2 cellular contexts compared by ENCODE assay signal in the genomic region with DNA sequence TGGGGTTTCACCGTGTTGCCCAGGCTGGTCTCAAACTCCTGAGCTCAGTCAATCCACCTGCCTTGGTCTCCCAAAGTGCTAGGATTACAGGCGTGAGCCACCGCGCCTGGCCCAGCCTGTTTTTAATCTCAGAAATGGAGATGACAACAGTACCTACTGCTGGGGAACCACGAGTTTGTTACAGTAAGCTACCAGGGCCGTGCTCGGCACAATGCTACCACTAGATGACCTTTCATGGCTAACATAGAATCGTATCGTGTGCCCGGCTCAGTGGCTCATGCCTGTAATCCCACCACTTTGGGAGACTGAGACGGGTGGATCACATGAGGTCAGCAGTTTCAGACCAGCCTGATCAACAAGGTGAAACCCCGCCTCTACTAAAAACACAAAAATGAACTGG.
TF ChIP-seq lines count a peak whose summit lies in the region.

No MANE protein-coding gene starts in this region.

TF ChIP-seq in GM23338, 12 proteins besides CTCF, POLR2A, EP300 and RAD21 (continues in another document):
- TF ChIP-seq, protein P1, sequence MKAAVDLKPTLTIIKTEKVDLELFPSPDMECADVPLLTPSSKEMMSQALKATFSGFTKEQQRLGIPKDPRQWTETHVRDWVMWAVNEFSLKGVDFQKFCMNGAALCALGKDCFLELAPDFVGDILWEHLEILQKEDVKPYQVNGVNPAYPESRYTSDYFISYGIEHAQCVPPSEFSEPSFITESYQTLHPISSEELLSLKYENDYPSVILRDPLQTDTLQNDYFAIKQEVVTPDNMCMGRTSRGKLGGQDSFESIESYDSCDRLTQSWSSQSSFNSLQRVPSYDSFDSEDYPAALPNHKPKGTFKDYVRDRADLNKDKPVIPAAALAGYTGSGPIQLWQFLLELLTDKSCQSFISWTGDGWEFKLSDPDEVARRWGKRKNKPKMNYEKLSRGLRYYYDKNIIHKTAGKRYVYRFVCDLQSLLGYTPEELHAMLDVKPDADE (IDR thresholded peaks at IDR 0.05) = no peak
- TF ChIP-seq POLR2AphosphoS5 (IDR thresholded peaks at IDR 0.05; ENCODE audit: low read depth) (no peak), ZNF331 (CRISPR knock-in tag; IDR thresholded peaks at IDR 0.05; ENCODE audit: low read depth) (no peak), STAT1 (IDR thresholded peaks at IDR 0.05; ENCODE audit: unreplicated experiment) (no peak), NANOG (IDR thresholded peaks at IDR 0.05; ENCODE audit: borderline replicate concordance) (no peak), EZH2phosphoT487 (IDR thresholded peaks at IDR 0.05; ENCODE audit: unreplicated experiment) (no peak), JUNB (IDR thresholded peaks at IDR 0.05; ENCODE audit: unreplicated experiment) (no peak), EZH2 (IDR thresholded peaks at IDR 0.05; ENCODE audit: low read depth, unreplicated experiment) (no peak)
- TF ChIP-seq, protein P2, sequence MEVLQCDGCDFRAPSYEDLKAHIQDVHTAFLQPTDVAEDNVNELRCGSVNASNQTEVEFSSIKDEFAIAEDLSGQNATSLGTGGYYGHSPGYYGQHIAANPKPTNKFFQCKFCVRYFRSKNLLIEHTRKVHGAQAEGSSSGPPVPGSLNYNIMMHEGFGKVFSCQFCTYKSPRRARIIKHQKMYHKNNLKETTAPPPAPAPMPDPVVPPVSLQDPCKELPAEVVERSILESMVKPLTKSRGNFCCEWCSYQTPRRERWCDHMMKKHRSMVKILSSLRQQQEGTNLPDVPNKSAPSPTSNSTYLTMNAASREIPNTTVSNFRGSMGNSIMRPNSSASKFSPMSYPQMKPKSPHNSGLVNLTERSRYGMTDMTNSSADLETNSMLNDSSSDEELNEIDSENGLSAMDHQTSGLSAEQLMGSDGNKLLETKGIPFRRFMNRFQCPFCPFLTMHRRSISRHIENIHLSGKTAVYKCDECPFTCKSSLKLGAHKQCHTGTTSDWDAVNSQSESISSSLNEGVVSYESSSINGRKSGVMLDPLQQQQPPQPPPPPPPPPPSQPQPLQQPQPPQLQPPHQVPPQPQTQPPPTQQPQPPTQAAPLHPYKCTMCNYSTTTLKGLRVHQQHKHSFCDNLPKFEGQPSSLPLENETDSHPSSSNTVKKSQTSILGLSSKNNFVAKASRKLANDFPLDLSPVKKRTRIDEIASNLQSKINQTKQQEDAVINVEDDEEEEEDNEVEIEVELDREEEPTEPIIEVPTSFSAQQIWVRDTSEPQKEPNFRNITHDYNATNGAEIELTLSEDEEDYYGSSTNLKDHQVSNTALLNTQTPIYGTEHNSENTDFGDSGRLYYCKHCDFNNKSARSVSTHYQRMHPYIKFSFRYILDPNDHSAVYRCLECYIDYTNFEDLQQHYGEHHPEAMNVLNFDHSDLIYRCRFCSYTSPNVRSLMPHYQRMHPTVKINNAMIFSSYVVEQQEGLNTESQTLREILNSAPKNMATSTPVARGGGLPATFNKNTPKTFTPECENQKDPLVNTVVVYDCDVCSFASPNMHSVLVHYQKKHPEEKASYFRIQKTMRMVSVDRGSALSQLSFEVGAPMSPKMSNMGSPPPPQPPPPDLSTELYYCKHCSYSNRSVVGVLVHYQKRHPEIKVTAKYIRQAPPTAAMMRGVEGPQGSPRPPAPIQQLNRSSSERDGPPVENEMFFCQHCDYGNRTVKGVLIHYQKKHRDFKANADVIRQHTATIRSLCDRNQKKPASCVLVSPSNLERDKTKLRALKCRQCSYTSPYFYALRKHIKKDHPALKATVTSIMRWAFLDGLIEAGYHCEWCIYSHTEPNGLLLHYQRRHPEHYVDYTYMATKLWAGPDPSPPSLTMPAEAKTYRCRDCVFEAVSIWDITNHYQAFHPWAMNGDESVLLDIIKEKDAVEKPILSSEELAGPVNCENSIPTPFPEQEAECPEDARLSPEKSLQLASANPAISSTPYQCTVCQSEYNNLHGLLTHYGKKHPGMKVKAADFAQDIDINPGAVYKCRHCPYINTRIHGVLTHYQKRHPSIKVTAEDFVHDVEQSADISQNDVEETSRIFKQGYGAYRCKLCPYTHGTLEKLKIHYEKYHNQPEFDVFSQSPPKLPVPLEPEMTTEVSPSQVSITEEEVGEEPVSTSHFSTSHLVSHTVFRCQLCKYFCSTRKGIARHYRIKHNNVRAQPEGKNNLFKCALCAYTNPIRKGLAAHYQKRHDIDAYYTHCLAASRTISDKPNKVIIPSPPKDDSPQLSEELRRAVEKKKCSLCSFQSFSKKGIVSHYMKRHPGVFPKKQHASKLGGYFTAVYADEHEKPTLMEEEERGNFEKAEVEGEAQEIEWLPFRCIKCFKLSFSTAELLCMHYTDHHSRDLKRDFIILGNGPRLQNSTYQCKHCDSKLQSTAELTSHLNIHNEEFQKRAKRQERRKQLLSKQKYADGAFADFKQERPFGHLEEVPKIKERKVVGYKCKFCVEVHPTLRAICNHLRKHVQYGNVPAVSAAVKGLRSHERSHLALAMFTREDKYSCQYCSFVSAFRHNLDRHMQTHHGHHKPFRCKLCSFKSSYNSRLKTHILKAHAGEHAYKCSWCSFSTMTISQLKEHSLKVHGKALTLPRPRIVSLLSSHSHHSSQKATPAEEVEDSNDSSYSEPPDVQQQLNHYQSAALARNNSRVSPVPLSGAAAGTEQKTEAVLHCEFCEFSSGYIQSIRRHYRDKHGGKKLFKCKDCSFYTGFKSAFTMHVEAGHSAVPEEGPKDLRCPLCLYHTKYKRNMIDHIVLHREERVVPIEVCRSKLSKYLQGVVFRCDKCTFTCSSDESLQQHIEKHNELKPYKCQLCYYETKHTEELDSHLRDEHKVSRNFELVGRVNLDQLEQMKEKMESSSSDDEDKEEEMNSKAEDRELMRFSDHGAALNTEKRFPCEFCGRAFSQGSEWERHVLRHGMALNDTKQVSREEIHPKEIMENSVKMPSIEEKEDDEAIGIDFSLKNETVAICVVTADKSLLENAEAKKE (CRISPR knock-in tag; IDR thresholded peaks at IDR 0.05) = no peak
- TF ChIP-seq, protein P3, sequence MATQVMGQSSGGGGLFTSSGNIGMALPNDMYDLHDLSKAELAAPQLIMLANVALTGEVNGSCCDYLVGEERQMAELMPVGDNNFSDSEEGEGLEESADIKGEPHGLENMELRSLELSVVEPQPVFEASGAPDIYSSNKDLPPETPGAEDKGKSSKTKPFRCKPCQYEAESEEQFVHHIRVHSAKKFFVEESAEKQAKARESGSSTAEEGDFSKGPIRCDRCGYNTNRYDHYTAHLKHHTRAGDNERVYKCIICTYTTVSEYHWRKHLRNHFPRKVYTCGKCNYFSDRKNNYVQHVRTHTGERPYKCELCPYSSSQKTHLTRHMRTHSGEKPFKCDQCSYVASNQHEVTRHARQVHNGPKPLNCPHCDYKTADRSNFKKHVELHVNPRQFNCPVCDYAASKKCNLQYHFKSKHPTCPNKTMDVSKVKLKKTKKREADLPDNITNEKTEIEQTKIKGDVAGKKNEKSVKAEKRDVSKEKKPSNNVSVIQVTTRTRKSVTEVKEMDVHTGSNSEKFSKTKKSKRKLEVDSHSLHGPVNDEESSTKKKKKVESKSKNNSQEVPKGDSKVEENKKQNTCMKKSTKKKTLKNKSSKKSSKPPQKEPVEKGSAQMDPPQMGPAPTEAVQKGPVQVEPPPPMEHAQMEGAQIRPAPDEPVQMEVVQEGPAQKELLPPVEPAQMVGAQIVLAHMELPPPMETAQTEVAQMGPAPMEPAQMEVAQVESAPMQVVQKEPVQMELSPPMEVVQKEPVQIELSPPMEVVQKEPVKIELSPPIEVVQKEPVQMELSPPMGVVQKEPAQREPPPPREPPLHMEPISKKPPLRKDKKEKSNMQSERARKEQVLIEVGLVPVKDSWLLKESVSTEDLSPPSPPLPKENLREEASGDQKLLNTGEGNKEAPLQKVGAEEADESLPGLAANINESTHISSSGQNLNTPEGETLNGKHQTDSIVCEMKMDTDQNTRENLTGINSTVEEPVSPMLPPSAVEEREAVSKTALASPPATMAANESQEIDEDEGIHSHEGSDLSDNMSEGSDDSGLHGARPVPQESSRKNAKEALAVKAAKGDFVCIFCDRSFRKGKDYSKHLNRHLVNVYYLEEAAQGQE (IDR thresholded peaks at IDR 0.05; ENCODE audit: unreplicated experiment) = no peak

TF ChIP-seq in WTC11, 78 proteins besides CTCF, POLR2A, EP300 and RAD21:
- TF ChIP-seq, protein P4, sequence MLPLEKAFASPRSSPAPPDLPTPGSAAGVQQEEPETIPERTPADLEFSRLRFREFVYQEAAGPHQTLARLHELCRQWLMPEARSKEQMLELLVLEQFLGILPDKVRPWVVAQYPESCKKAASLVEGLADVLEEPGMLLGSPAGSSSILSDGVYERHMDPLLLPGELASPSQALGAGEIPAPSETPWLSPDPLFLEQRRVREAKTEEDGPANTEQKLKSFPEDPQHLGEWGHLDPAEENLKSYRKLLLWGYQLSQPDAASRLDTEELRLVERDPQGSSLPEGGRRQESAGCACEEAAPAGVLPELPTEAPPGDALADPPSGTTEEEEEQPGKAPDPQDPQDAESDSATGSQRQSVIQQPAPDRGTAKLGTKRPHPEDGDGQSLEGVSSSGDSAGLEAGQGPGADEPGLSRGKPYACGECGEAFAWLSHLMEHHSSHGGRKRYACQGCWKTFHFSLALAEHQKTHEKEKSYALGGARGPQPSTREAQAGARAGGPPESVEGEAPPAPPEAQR (CRISPR knock-in tag; IDR thresholded peaks at IDR 0.05) = no peak
- TF ChIP-seq ATF1 (CRISPR knock-in tag; IDR thresholded peaks at IDR 0.05) = no peak
- TF ChIP-seq, protein P5, sequence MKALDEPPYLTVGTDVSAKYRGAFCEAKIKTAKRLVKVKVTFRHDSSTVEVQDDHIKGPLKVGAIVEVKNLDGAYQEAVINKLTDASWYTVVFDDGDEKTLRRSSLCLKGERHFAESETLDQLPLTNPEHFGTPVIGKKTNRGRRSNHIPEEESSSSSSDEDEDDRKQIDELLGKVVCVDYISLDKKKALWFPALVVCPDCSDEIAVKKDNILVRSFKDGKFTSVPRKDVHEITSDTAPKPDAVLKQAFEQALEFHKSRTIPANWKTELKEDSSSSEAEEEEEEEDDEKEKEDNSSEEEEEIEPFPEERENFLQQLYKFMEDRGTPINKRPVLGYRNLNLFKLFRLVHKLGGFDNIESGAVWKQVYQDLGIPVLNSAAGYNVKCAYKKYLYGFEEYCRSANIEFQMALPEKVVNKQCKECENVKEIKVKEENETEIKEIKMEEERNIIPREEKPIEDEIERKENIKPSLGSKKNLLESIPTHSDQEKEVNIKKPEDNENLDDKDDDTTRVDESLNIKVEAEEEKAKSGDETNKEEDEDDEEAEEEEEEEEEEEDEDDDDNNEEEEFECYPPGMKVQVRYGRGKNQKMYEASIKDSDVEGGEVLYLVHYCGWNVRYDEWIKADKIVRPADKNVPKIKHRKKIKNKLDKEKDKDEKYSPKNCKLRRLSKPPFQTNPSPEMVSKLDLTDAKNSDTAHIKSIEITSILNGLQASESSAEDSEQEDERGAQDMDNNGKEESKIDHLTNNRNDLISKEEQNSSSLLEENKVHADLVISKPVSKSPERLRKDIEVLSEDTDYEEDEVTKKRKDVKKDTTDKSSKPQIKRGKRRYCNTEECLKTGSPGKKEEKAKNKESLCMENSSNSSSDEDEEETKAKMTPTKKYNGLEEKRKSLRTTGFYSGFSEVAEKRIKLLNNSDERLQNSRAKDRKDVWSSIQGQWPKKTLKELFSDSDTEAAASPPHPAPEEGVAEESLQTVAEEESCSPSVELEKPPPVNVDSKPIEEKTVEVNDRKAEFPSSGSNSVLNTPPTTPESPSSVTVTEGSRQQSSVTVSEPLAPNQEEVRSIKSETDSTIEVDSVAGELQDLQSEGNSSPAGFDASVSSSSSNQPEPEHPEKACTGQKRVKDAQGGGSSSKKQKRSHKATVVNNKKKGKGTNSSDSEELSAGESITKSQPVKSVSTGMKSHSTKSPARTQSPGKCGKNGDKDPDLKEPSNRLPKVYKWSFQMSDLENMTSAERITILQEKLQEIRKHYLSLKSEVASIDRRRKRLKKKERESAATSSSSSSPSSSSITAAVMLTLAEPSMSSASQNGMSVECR (CRISPR knock-in tag; IDR thresholded peaks at IDR 0.05; ENCODE audit: borderline replicate concordance) = no peak
- TF ChIP-seq, protein P6, sequence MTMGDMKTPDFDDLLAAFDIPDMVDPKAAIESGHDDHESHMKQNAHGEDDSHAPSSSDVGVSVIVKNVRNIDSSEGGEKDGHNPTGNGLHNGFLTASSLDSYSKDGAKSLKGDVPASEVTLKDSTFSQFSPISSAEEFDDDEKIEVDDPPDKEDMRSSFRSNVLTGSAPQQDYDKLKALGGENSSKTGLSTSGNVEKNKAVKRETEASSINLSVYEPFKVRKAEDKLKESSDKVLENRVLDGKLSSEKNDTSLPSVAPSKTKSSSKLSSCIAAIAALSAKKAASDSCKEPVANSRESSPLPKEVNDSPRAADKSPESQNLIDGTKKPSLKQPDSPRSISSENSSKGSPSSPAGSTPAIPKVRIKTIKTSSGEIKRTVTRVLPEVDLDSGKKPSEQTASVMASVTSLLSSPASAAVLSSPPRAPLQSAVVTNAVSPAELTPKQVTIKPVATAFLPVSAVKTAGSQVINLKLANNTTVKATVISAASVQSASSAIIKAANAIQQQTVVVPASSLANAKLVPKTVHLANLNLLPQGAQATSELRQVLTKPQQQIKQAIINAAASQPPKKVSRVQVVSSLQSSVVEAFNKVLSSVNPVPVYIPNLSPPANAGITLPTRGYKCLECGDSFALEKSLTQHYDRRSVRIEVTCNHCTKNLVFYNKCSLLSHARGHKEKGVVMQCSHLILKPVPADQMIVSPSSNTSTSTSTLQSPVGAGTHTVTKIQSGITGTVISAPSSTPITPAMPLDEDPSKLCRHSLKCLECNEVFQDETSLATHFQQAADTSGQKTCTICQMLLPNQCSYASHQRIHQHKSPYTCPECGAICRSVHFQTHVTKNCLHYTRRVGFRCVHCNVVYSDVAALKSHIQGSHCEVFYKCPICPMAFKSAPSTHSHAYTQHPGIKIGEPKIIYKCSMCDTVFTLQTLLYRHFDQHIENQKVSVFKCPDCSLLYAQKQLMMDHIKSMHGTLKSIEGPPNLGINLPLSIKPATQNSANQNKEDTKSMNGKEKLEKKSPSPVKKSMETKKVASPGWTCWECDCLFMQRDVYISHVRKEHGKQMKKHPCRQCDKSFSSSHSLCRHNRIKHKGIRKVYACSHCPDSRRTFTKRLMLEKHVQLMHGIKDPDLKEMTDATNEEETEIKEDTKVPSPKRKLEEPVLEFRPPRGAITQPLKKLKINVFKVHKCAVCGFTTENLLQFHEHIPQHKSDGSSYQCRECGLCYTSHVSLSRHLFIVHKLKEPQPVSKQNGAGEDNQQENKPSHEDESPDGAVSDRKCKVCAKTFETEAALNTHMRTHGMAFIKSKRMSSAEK (CRISPR knock-in tag; IDR thresholded peaks at IDR 0.05; ENCODE audit: borderline replicate concordance) = no peak
- no peak for TF ChIP-seq ZBTB21 (CRISPR knock-in tag; IDR thresholded peaks at IDR 0.05; ENCODE audit: borderline replicate concordance)
- no peak for TF ChIP-seq IRF2 (CRISPR knock-in tag; IDR thresholded peaks at IDR 0.05; ENCODE audit: borderline replicate concordance, low read depth)
